In the genomic region with DNA sequence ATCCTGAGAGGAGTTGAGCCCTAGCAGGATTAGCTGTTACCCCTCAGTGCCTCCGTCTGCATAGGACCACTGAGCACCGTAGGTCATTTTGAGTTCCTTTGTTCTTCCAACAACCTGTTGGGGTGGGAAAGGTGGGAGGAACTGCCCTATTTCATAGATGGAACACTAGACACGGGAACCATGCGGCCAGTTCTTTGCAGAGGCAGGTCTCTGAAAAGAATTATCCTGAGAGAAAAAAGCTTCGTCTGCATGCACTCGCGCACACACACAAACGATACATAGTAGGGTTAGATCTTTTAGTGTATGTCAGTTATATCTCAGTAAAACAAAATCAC, we compare ENCODE assay signal across 1 cellular context.
TF ChIP-seq lines count a peak whose summit lies in the region.

No MANE protein-coding gene starts in this region.

TF ChIP-seq in K562, 482 proteins besides CTCF, POLR2A, EP300 and RAD21:
- TF ChIP-seq ZSCAN29 (IDR thresholded peaks at IDR 0.05), result no peak
- peak; percentile 86 for TF ChIP-seq ZNF75A (CRISPR knock-in tag; IDR thresholded peaks at IDR 0.05)
